13 cellular contexts compared by ENCODE assay signal in the genomic region with DNA sequence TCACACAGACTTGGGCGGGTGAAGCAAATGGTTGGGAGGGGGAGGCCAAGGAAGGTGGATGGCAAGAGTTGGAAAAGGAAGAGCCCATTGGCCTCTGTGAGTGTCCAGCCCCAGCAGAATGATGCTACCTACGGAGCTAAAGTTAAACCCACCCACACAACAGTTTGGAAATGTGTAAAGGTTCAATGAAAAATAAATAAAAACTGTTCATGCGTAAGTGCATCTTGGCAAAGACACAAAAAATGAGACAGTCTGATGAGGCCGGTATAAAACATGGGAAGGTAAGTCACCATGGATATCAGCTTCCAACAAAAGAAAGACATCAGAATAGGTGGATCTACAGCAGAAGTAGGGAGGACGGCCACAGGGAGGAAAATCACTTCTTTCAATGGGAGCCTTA.
"Had no signal": no experiment of that assay in that cellular context is flagged by ENCODE, and none has a peak within 500 bp of the region (broad histone marks: within the 10 kb centered on the region; RNA-seq: fewer than 3 reads in every experiment).

No MANE protein-coding gene starts in this region.

- H3K27me3 ChIP-seq: ascending aorta, cardiac muscle cell, hepatocyte, transverse colon had no signal

- ATAC-seq: activated naive CD8-positive, alpha-beta T cell treated with anti-CD3 and anti-CD28 coated beads, Interleukin-2, amount 50 U/mL, for 24 hours; activated T-cell treated with anti-CD3 and anti-CD28 coated beads, Interleukin-2, amount 50 U/mL, for 72 hours; T-cell had no signal

- H3K9me3 Mint-ChIP-seq: activated CD4-positive, alpha-beta memory T cell treated with anti-CD3 and anti-CD28 coated beads for 36 hours; activated naive CD8-positive, alpha-beta T cell treated with anti-CD3 and anti-CD28 coated beads, Interleukin-2, amount 50 U/mL, for 24 hours; activated T-cell treated with anti-CD3 and anti-CD28 coated beads, Interleukin-2, amount 50 U/mL, for 72 hours; neural crest cell; T-cell had no signal

- H3K27ac Mint-ChIP-seq: activated CD4-positive, alpha-beta memory T cell treated with anti-CD3 and anti-CD28 coated beads for 36 hours; activated naive CD8-positive, alpha-beta T cell treated with anti-CD3 and anti-CD28 coated beads, Interleukin-2, amount 50 U/mL, for 24 hours; activated T-cell treated with anti-CD3 and anti-CD28 coated beads, Interleukin-2, amount 50 U/mL, for 72 hours; T-cell had no signal

- H3K4me3 Mint-ChIP-seq: activated CD4-positive, alpha-beta memory T cell treated with anti-CD3 and anti-CD28 coated beads for 36 hours; activated naive CD8-positive, alpha-beta T cell treated with anti-CD3 and anti-CD28 coated beads, Interleukin-2, amount 50 U/mL, for 24 hours; activated T-cell treated with anti-CD3 and anti-CD28 coated beads, Interleukin-2, amount 50 U/mL, for 72 hours; neural crest cell; T-cell had no signal

- DNase-seq: activated CD4-positive, alpha-beta memory T cell treated with anti-CD3 and anti-CD28 coated beads for 36 hours; activated naive CD8-positive, alpha-beta T cell treated with anti-CD3 and anti-CD28 coated beads, Interleukin-2, amount 50 U/mL, for 24 hours; activated T-cell treated with anti-CD3 and anti-CD28 coated beads, Interleukin-2, amount 50 U/mL, for 72 hours; effector CD4-positive, alpha-beta T cell; mesendoderm; T-cell; T1000; transverse colon had no signal

- H3K27me3 Mint-ChIP-seq: activated CD4-positive, alpha-beta memory T cell treated with anti-CD3 and anti-CD28 coated beads for 36 hours; activated naive CD8-positive, alpha-beta T cell treated with anti-CD3 and anti-CD28 coated beads, Interleukin-2, amount 50 U/mL, for 24 hours; T-cell had no signal

- H3K4me2 ChIP-seq: hepatocyte had no signal

- H2AFZ ChIP-seq: hepatocyte had no signal

- H3K4me1 Mint-ChIP-seq: T-cell had no signal

- H3K79me2 ChIP-seq: hepatocyte had no signal

- H3K4me3 ChIP-seq: ascending aorta, cardiac muscle cell, coronary artery, hepatocyte, transverse colon had no signal

- H3K9me3 ChIP-seq: ascending aorta, transverse colon had no signal

- H3K36me3 ChIP-seq: ascending aorta, transverse colon had no signal

- H3K27ac ChIP-seq: ascending aorta, cardiac muscle cell, hepatocyte, transverse colon had no signal
